ENCODE assay signal across 12 cellular contexts in the genomic region with DNA sequence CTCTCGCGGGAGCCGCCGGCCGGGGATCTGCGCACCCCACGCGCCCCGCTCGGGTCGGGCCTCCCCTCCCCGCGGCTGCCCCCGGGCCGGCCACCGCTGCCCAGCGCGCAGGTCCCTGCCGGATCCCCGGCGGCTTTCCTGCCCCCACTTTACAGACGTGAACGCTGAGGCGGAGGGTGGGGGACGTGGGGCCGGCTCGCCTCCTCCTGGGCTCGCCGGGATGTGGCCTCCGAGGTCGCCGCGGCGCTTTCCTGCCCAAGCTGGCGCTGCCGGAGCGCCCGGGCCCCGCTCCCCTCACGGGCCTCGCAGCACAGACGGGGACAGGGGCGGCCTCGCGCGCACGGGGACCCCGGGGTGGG. TPM values are rescaled to one million over a fixed set of nuclear protein-coding genes. Genes with fewer than 3 reads are reported as not detected.
A peak's percentile ranks its signal among the peaks of the same experiment; 100 is the strongest.
DNase-seq lines count a peak whose midpoint lies in the region; ATAC-seq and TF ChIP-seq lines count a peak whose summit lies in the region.
"Had no signal": no experiment of that assay in that cellular context is flagged by ENCODE, and none has a peak within 500 bp of the region (broad histone marks: within the 10 kb centered on the region; RNA-seq: fewer than 3 reads in every experiment).

No MANE protein-coding gene starts in this region.

- H3K4me3 ChIP-seq in brain microvascular endothelial cell (ENCODE audit: low read depth, low read length) (peak overlapping the region; percentile 32), kidney epithelial cell (ENCODE audit: low read depth, low read length) (peak overlapping the region; percentile 33), stomach (peak overlapping the region; percentile 50 to 62 (median 58))

- peaks cover 23% of the 10 kb centered on the region for H3K27me3 Mint-ChIP-seq in activated CD4-positive, alpha-beta T cell treated with anti-CD3 and anti-CD28 coated beads for 36 hours

- peaks cover 38 to 52% (median 48%) of the 10 kb centered on the region in 4 donors for H3K4me1 ChIP-seq in stomach

- H3K9me3 Mint-ChIP-seq in activated CD4-positive, alpha-beta T cell treated with anti-CD3 and anti-CD28 coated beads for 36 hours (ENCODE audit: low read depth), result no peaks in the 10 kb centered on the region
- H3K9me3 Mint-ChIP-seq: activated T-cell treated with anti-CD3 and anti-CD28 coated beads, Interleukin-2, amount 50 U/mL, for 72 hours had no signal

- H3K36me3 ChIP-seq in brain microvascular endothelial cell (replicated peaks) (no peaks in the 10 kb centered on the region), kidney epithelial cell (ENCODE audit: control insufficient read depth, insufficient read depth, low read length) (no peaks in the 10 kb centered on the region), stomach (no peaks in the 10 kb centered on the region)

- H3K27me3 ChIP-seq in brain microvascular endothelial cell (replicated peaks), result no peaks in the 10 kb centered on the region
- H3K27me3 ChIP-seq in kidney epithelial cell (ENCODE audit: control insufficient read depth, insufficient read depth, low read length), result peaks cover 5% of the 10 kb centered on the region
- peaks cover 0 to 33% (median 7%) of the 10 kb centered on the region in 3 donors for H3K27me3 ChIP-seq in stomach

- TF ChIP-seq EP300 in stomach (IDR thresholded peaks at IDR 0.05), result no peak

- H3K36me3 Mint-ChIP-seq in activated CD4-positive, alpha-beta T cell treated with anti-CD3 and anti-CD28 coated beads for 36 hours (ENCODE audit: low read depth), result no peaks in the 10 kb centered on the region

- peak; percentile 27 for DNase-seq in activated CD4-positive, alpha-beta T cell treated with anti-CD3 and anti-CD28 coated beads for 36 hours
- DNase-seq in activated CD4-positive, alpha-beta T cell treated with anti-CD3 and anti-CD28 coated beads, Interleukin-2, amount 50 U/mL, for 48 hours, result no peak
- no peak for DNase-seq in brain microvascular endothelial cell
- DNase-seq in kidney epithelial cell (ENCODE audit: low read depth), result no peak
- no peak for DNase-seq in stomach
- no peak for DNase-seq in inferior parietal cortex (ENCODE audit: extremely low spot score)
- no peak for DNase-seq in CD1c-positive myeloid dendritic cell (ENCODE audit: extremely low spot score)
- DNase-seq in stimulated activated CD4-positive, alpha-beta T cell treated with anti-CD3 and anti-CD28 coated beads, Interleukin-4, amount 100 ng/mL, for 1 hour, result no peak
- DNase-seq: activated T-cell treated with anti-CD3 and anti-CD28 coated beads, Interleukin-2, amount 50 U/mL, for 72 hours; NCI-H1105; SIG-M5 had no signal

- no peak for TF ChIP-seq CTCF in brain microvascular endothelial cell (IDR thresholded peaks at IDR 0.05; ENCODE audit: low read depth, low read length, missing control alignments)
- TF ChIP-seq CTCF in kidney epithelial cell (IDR thresholded peaks at IDR 0.05; ENCODE audit: insufficient read depth, low read length, poor library complexity, severe bottlenecking), result no peak
- TF ChIP-seq CTCF in stomach (IDR thresholded peaks at IDR 0.05), result no peak

- no peak for TF ChIP-seq POLR2A in stomach (IDR thresholded peaks at IDR 0.05)

- no peak overlapping the region for H3K4me3 Mint-ChIP-seq in activated CD4-positive, alpha-beta T cell treated with anti-CD3 and anti-CD28 coated beads for 36 hours

- H3K27ac ChIP-seq in brain microvascular endothelial cell (no peak overlapping the region), stomach (peak overlapping the region; percentile 73 to 86 (median 75))
- H3K27ac ChIP-seq: parathyroid adenoma had no signal

- H3K4me1 Mint-ChIP-seq in activated CD4-positive, alpha-beta T cell treated with anti-CD3 and anti-CD28 coated beads for 36 hours, result no peaks in the 10 kb centered on the region

- CTCF ChIA-PET in activated CD4-positive, alpha-beta T cell treated with anti-CD3 and anti-CD28 coated beads for 36 hours (lab: Charles Lee), result no interaction called here

- H3K9me3 ChIP-seq in stomach, result no peaks in the 10 kb centered on the region

- intact Hi-C loops in activated CD4-positive, alpha-beta T cell treated with anti-CD3 and anti-CD28 coated beads for 36 hours (cut with DNase I, micrococcal nuclease), result no loop called here
- intact Hi-C loops in stomach (cut with DNase I; ENCODE audit: low total_unique reads), result no loop called here

- WGBS in stomach, 5 donors, result 0 to 7% (median 1%) methylated on average over 4 to 48 of the region's 48 CpGs

- H3K27ac Mint-ChIP-seq in activated CD4-positive, alpha-beta T cell treated with anti-CD3 and anti-CD28 coated beads for 36 hours, result no peak overlapping the region
- H3K27ac Mint-ChIP-seq: activated T-cell treated with anti-CD3 and anti-CD28 coated beads, Interleukin-2, amount 50 U/mL, for 72 hours had no signal

- in situ Hi-C loops in brain microvascular endothelial cell (cut with HindIII; ENCODE audit: low pct_ligation_motif_present, low sequenced_read_pairs), result no loop called here

- peak; percentile 26 for ATAC-seq in activated CD4-positive, alpha-beta T cell treated with anti-CD3 and anti-CD28 coated beads for 36 hours
- ATAC-seq: activated T-cell treated with anti-CD3 and anti-CD28 coated beads, Interleukin-2, amount 50 U/mL, for 72 hours had no signal

- POLR2A ChIA-PET in activated CD4-positive, alpha-beta T cell treated with anti-CD3 and anti-CD28 coated beads for 36 hours (lab: Charles Lee), result no interaction called here

RNA-seq across cellular contexts. Expression of gene RTN4RL1, which starts 26.7 kb away (rescaled TPM):
- under 1 TPM; 0.11 to 0.18 TPM for total RNA-seq in activated CD4-positive, alpha-beta T cell treated with anti-CD3 and anti-CD28 coated beads for 36 hours
- total RNA-seq in kidney epithelial cell, result 0.14 TPM in 1 of 2 replicates, not detected in the other
- under 1 TPM in 2 of 5 donors, not detected in 3; 0.58 to 0.92 TPM for total RNA-seq in stomach
- polyA plus RNA-seq in stomach, result under 1 TPM in 2 of 3 donors, not detected in 1; 0.50 to 0.85 TPM

RNA-seq across cellular contexts. Expression of gene DPH1, which starts 31.5 kb away (rescaled TPM):
- 10 to 100 TPM; 29.1 to 37.0 TPM for total RNA-seq in activated CD4-positive, alpha-beta T cell treated with anti-CD3 and anti-CD28 coated beads for 36 hours
- 24.0 and 29.5 TPM in 2 replicates for total RNA-seq in kidney epithelial cell
- 100 to 1,000 TPM in 2 of 5 donors, 10 to 100 TPM in 3; 26.1 to 188 (median 95.0) TPM for total RNA-seq in stomach
- 10 to 100 TPM; 11.6 to 27.9 (median 17.7) TPM for polyA plus RNA-seq in stomach

RNA-seq across cellular contexts. Expression of gene OVCA2, which starts 43.4 kb away (rescaled TPM):
- total RNA-seq in activated CD4-positive, alpha-beta T cell treated with anti-CD3 and anti-CD28 coated beads for 36 hours, result 10 to 100 TPM; 31.4 to 38.6 TPM
- 88.2 and 100 TPM in 2 replicates for total RNA-seq in kidney epithelial cell
- total RNA-seq in stomach, result 10 to 100 TPM in 3 of 5 donors, 1 to 10 TPM in 1, not detected in 1; 3.1 to 31.9 (median 17.3) TPM
- polyA plus RNA-seq in stomach, result 10 to 100 TPM; 60.3 to 83.4 (median 66.7) TPM

RNA-seq across cellular contexts. Expression of gene HIC1, which starts 56.5 kb away (rescaled TPM):
- 10 to 100 TPM; 13.6 to 16.5 TPM for total RNA-seq in activated CD4-positive, alpha-beta T cell treated with anti-CD3 and anti-CD28 coated beads for 36 hours
- total RNA-seq in kidney epithelial cell (8.8 and 11.9 TPM in 2 replicates), stomach (100 to 1,000 TPM in 1 of 5 donors, 10 to 100 TPM in 1, 1 to 10 TPM in 3; 7.6 to 107 (median 9.4) TPM)
- 10 to 100 TPM in 1 of 3 donors, 1 to 10 TPM in 2; 1.5 to 11.2 (median 6.2) TPM for polyA plus RNA-seq in stomach
